ENCODE assay signal across 1 cellular context in genomic region chr2:70385966-70386595, GRCh38.
TF ChIP-seq lines count a peak whose summit lies in the region.

No MANE protein-coding gene starts in this region.

TF ChIP-seq in SK-N-SH treated with all-trans-retinoic acid at 6 μM for 48 hours, 23 proteins besides CTCF, POLR2A, EP300 and RAD21 (continued from another document):
- TF ChIP-seq TSHZ2 (CRISPR knock-in tag; IDR thresholded peaks at IDR 0.05) (no peak), ZC3H10 (CRISPR knock-in tag; IDR thresholded peaks at IDR 0.05) (no peak), ZFP3 (CRISPR knock-in tag; IDR thresholded peaks at IDR 0.05) (no peak)
TF ChIP-seq in SK-N-SH treated with all-trans-retinoic acid at 6 μM for 48 hours: peak in this region for 0.
